In the genomic region with DNA sequence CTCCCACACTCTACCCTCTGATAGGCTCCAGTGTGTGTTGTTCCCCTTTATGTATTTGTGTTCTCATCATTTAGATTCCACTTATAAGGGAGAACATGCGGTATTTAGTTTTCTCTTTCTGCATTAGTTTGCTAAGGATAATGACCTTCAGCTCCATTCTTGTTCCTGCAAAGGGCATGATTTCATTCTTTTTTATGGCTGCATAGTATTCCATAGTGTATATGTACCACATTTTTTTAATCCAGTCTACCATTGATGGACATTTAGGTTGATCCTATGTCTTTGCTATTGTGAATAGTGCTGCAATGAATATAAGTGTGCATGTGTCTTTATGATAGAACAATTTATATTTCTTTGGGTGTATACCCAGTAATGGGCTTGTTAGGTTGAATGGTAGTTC, we compare ENCODE assay signal across 19 cellular contexts. TPM values are rescaled to one million over a fixed set of nuclear protein-coding genes. Genes with fewer than 3 reads are reported as not detected.
"Had no signal": no experiment of that assay in that cellular context is flagged by ENCODE, and none has a peak within 500 bp of the region (broad histone marks: within the 10 kb centered on the region; RNA-seq: fewer than 3 reads in every experiment).

No MANE protein-coding gene starts in this region.

RNA-seq across cellular contexts. Expression of a gene that starts 11.1 kb away (rescaled TPM):
- total RNA-seq: chondrocyte, esophagus mucosa, fibroblast of lung, frontal cortex, glomerular endothelial cell, heart left ventricle, lung microvascular endothelial cell, mesenteric fat pad, occipital lobe, pancreas, progenitor cell of endocrine pancreas, right cardiac atrium, subcutaneous adipose tissue, tibial nerve, urinary bladder had no signal
- polyA plus RNA-seq: fibroblast of lung, liver, pancreas, right cardiac atrium, small intestine, urinary bladder had no signal

RNA-seq across cellular contexts. Expression of a gene that starts 42.7 kb away (rescaled TPM):
- total RNA-seq: chondrocyte, esophagus mucosa, fibroblast of lung, frontal cortex, mesenteric fat pad, occipital lobe, subcutaneous adipose tissue, testis, urinary bladder had no signal
- polyA plus RNA-seq: fibroblast of lung had no signal

RNA-seq across cellular contexts. Expression of a gene that starts 52.4 kb away (rescaled TPM):
- total RNA-seq: chondrocyte, esophagus mucosa, frontal cortex, glomerular endothelial cell, lung microvascular endothelial cell, mesenteric fat pad, mononuclear cell, right cardiac atrium, subcutaneous adipose tissue had no signal
- polyA plus RNA-seq: fibroblast of lung, small intestine had no signal
